ENCODE assay signal across 31 cellular contexts in genomic region chr3:144488927-144489326, GRCh38.
"Had no signal": no experiment of that assay in that cellular context is flagged by ENCODE, and none has a peak within 500 bp of the region (broad histone marks: within the 10 kb centered on the region; RNA-seq: fewer than 3 reads in every experiment).

No MANE protein-coding gene starts in this region.

- H3K9me3 ChIP-seq: ovary, psoas muscle, right lobe of liver, sigmoid colon, spleen, suprapubic skin, testis, tibial artery, transverse colon, upper lobe of right lung, uterus had no signal

- H3K27me3 Mint-ChIP-seq: progenitor cell of endocrine pancreas; stimulated activated memory B cell treated with anti-CD40 and anti-IgM and Interleukin-4, amounts not matched to agents 10 μg/mL and 1 μg/mL and 100 μg/mL, for 72 hours; stimulated activated naive CD8-positive, alpha-beta T cell treated with anti-CD3 and anti-CD28 coated beads, Interleukin-15, amount 100 ng/mL, for 72 hours; type B pancreatic cell had no signal

- H3K4me1 Mint-ChIP-seq: natural killer cell; neural progenitor cell; stimulated activated memory B cell treated with anti-CD40 and anti-IgM and Interleukin-4, amounts not matched to agents 10 μg/mL and 1 μg/mL and 100 μg/mL, for 72 hours; stimulated activated naive CD8-positive, alpha-beta T cell treated with anti-CD3 and anti-CD28 coated beads, Interleukin-15, amount 100 ng/mL, for 72 hours had no signal

- H3K36me3 Mint-ChIP-seq: natural killer cell; neural progenitor cell; stimulated activated memory B cell treated with anti-CD40 and anti-IgM and Interleukin-4, amounts not matched to agents 10 μg/mL and 1 μg/mL and 100 μg/mL, for 72 hours; type B pancreatic cell had no signal

- H3K9ac ChIP-seq: neural progenitor cell, parathyroid adenoma had no signal

- H3K79me2 ChIP-seq: parathyroid adenoma had no signal

- DNase-seq: natural killer cell; occipital lobe; ovary; posterior cingulate gyrus; psoas muscle; right cardiac atrium; right lobe of liver; sigmoid colon; small intestine; spleen; stimulated activated CD4-positive, alpha-beta T cell treated with anti-CD3 and anti-CD28 coated beads, Interleukin-12 subunit alpha, Interleukin-12 subunit beta, amount 100 ng/mL, for 4 hours; stimulated activated CD4-positive, alpha-beta T cell treated with anti-CD3 and anti-CD28 coated beads, Interleukin-1b, Interleukin-23, amount 100 ng/mL, for 48 hours; stimulated activated CD4-positive, alpha-beta T cell treated with anti-CD3 and anti-CD28 coated beads, Interleukin-4, amount 100 ng/mL, for 1 hour; stimulated activated CD4-positive, alpha-beta T cell treated with anti-CD3 and anti-CD28 coated beads, Interleukin-4, amount 100 ng/mL, for 4 hours; stimulated activated CD8-positive, alpha-beta memory T cell treated with anti-CD3 and anti-CD28 coated beads, Interleukin-4, amount 100 ng/mL, for 48 hours; stimulated activated naive CD4-positive, alpha-beta T cell; stimulated activated naive CD8-positive, alpha-beta T cell treated with anti-CD3 and anti-CD28 coated beads, Interleukin-15, amount 100 ng/mL, for 72 hours; stimulated activated naive CD8-positive, alpha-beta T cell treated with anti-CD3 and anti-CD28 coated beads, Interleukin-15, Interleukin-2, amounts not matched to agents 100 U/mL and 50 U/mL, for 24 hours; substantia nigra; testis; tibial artery; transverse colon; upper lobe of right lung; uterus had no signal

- H3K27ac ChIP-seq: neural progenitor cell, ovary, parathyroid adenoma, psoas muscle, right lobe of liver, sigmoid colon, spleen, suprapubic skin, testis, tibial artery, transverse colon, upper lobe of right lung, uterus had no signal

- ATAC-seq: natural killer cell; psoas muscle; right cardiac atrium; right lobe of liver; stimulated activated memory B cell treated with anti-CD40 and anti-IgM and Interleukin-4, amounts not matched to agents 10 μg/mL and 1 μg/mL and 100 μg/mL, for 72 hours; stimulated activated naive CD8-positive, alpha-beta T cell treated with anti-CD3 and anti-CD28 coated beads, Interleukin-15, amount 100 ng/mL, for 72 hours; stimulated activated naive CD8-positive, alpha-beta T cell treated with anti-CD3 and anti-CD28 coated beads, Interleukin-15, Interleukin-2, amounts not matched to agents 100 U/mL and 50 U/mL, for 24 hours; upper lobe of right lung had no signal

- H3K4me3 ChIP-seq: neural progenitor cell, ovary, psoas muscle, right lobe of liver, sigmoid colon, spleen, suprapubic skin, testis, tibial artery, transverse colon, upper lobe of right lung, uterus had no signal

- H2AFZ ChIP-seq: neural progenitor cell, parathyroid adenoma had no signal

- H3K4me2 ChIP-seq: neural progenitor cell had no signal

- H3K36me3 ChIP-seq: neural progenitor cell, ovary, right lobe of liver, sigmoid colon, spleen, suprapubic skin, tibial artery, transverse colon, upper lobe of right lung, uterus had no signal

- H3K4me1 ChIP-seq: neural progenitor cell, parathyroid adenoma, psoas muscle, right lobe of liver, sigmoid colon, spleen, suprapubic skin, testis, tibial artery, transverse colon, upper lobe of right lung, uterus had no signal

- H3K27me3 ChIP-seq: neural progenitor cell, ovary, right lobe of liver, sigmoid colon, spleen, suprapubic skin, testis, tibial artery, transverse colon, upper lobe of right lung, uterus had no signal

- H3K4me3 Mint-ChIP-seq: natural killer cell; nephron; neural progenitor cell; stimulated activated memory B cell treated with anti-CD40 and anti-IgM and Interleukin-4, amounts not matched to agents 10 μg/mL and 1 μg/mL and 100 μg/mL, for 72 hours; stimulated activated naive CD8-positive, alpha-beta T cell treated with anti-CD3 and anti-CD28 coated beads, Interleukin-15, amount 100 ng/mL, for 72 hours; type B pancreatic cell had no signal

- H3K27ac Mint-ChIP-seq: natural killer cell; nephron; neural progenitor cell; progenitor cell of endocrine pancreas; stimulated activated memory B cell treated with anti-CD40 and anti-IgM and Interleukin-4, amounts not matched to agents 10 μg/mL and 1 μg/mL and 100 μg/mL, for 72 hours; type B pancreatic cell had no signal

- H3K9me3 Mint-ChIP-seq: nephron; neural progenitor cell; stimulated activated memory B cell treated with anti-CD40 and anti-IgM and Interleukin-4, amounts not matched to agents 10 μg/mL and 1 μg/mL and 100 μg/mL, for 72 hours; stimulated activated naive CD8-positive, alpha-beta T cell treated with anti-CD3 and anti-CD28 coated beads, Interleukin-15, amount 100 ng/mL, for 72 hours; type B pancreatic cell had no signal
